In genomic region chr4:6779667-6780565, GRCh38 we compare ENCODE assay signal across 9 cellular contexts. TPM values are rescaled to one million over a fixed set of nuclear protein-coding genes. Genes with fewer than 3 reads are reported as not detected.
A peak's percentile ranks its signal among the peaks of the same experiment; 100 is the strongest.
DNase-seq lines count a peak whose midpoint lies in the region; ATAC-seq, FAIRE-seq and TF ChIP-seq lines count a peak whose summit lies in the region.
"Had no signal": no experiment of that assay in that cellular context is flagged by ENCODE, and none has a peak within 500 bp of the region (broad histone marks: within the 10 kb centered on the region; RNA-seq: fewer than 3 reads in every experiment).

No MANE protein-coding gene starts in this region.

- H2BK15ac ChIP-seq in H1 (ENCODE audit: low read length): no peak overlapping the region

- no peak overlapping the region for H3K23ac ChIP-seq in H1 (ENCODE audit: insufficient read length)

- H3K27me3 ChIP-seq in H1 (replicated peaks in 1 of 4; ENCODE audit: control insufficient read depth in 3 of 4, extremely low read depth in 1 of 4, insufficient read depth in 3 of 4, low read length in 3 of 4): peaks cover 0 to 9% (median 0%) of the 10 kb centered on the region in 4 experiments; a peak in 2 of 7 replicates
- H3K27me3 ChIP-seq in left lung: no peaks in the 10 kb centered on the region

- H2AFZ ChIP-seq in H1 (ENCODE audit: low read length): peak overlapping the region; percentile 74; the same call in 1 of the 2 replicates

- H2AK5ac ChIP-seq in H1 (ENCODE audit: low read depth, low read length): no peak overlapping the region

- H4K5ac ChIP-seq in H1 (ENCODE audit: insufficient read length, low read depth, low read length): no peak overlapping the region

- 47% methylated on average over 17 of the region's 17 CpGs; no CpG with 5 or more reads in 1 of the 2 experiments for WGBS in H1 (ENCODE audit: extremely low coverage in 1 of 2, insufficient coverage in 1 of 2, insufficient read length in 1 of 2, insufficient replicate concordance in 2 of 2, low coverage in 1 of 2, low lambda C conversion rate in 2 of 2, missing lambda C conversion rate in 1 of 2), 2 experiments

- no peak overlapping the region for H3K56ac ChIP-seq in H1 (replicated peaks; ENCODE audit: insufficient read length, low read depth, low read length)

- no peak overlapping the region for H2BK5ac ChIP-seq in H1 (ENCODE audit: low read depth, low read length)

- H3K4me1 ChIP-seq in H1 (replicated peaks in 1 of 4; ENCODE audit: control insufficient read depth in 3 of 4, insufficient read depth in 4 of 4, low read length in 3 of 4): peaks cover 2 to 18% (median 11%) of the 10 kb centered on the region in 4 experiments; a peak in 6 of 7 replicates
- H3K4me1 ChIP-seq in left lung: peaks cover 9 to 39% of the 10 kb centered on the region in 2 donors
- H3K4me1 ChIP-seq in kidney (ENCODE audit: control insufficient read depth in 1 of 2, insufficient read depth in 1 of 2, low read depth in 1 of 2, low read length in 2 of 2): peaks cover 0 to 4% of the 10 kb centered on the region in 2 donors

- intact Hi-C loops in sciatic nerve (cut with DNase I): loop anchor here (5.0 kb wide), 1 partner anchor 92 kb away; no protein-coding TSS in a partner anchor
- intact Hi-C loops in left lung (cut with DNase I): loop anchor here in 1 of 2 donors (10.0 kb wide), 1 partner anchor 95 kb away; no protein-coding TSS in a partner anchor
- intact Hi-C loops in kidney (cut with DNase I): no loop called here

- H3K79me1 ChIP-seq in H1 (ENCODE audit: low read depth, low read length): no peaks in the 10 kb centered on the region

- POLR2A ChIA-PET in H1 (lab: Charles Lee; ENCODE audit: partially characterized antibody): interaction anchor here (0.7 to 2.5 kb wide), 5 partner anchors 14 to 156 kb away, joined by 3 to 7 read pairs (median 3); partner anchors contain the start of gene TBC1D14

- ATAC-seq in sciatic nerve: no peak
- no peak for ATAC-seq in left lung
- no peak for ATAC-seq in GM21717 (IDR thresholded peaks at IDR 0.05; ENCODE audit: unreplicated experiment)

- peaks cover 4% of the 10 kb centered on the region; the same call in 1 of the 2 replicates for H3K23me2 ChIP-seq in H1 (ENCODE audit: low read depth, low read length)

- no peak for TF ChIP-seq POLR2A in H1 (IDR thresholded peaks at IDR 0.05; ENCODE audit: control extremely low read depth in 1 of 2, low read depth in 2 of 2, low read length in 2 of 2)

- CTCF ChIA-PET in H1 (lab: Charles Lee; ENCODE audit: partially characterized antibody): interaction anchor here (0.6 to 4.9 kb wide), 8 partner anchors 10 to 193 kb away, joined by 3 to 38 read pairs (median 3); no protein-coding TSS in a partner anchor

- no peak overlapping the region; the same call in 1 of the 2 replicates for H2BK12ac ChIP-seq in H1 (ENCODE audit: low read depth, low read length)

- H3K9ac ChIP-seq in H1 (replicated peaks in 1 of 4; ENCODE audit: extremely low read depth in 1 of 4, low read depth in 3 of 4, low read length in 3 of 4) (peak overlapping the region in 2 of 4 experiments; percentile 24 to 26; a peak in 2 of 7 replicates), kidney (ENCODE audit: low read length in 2 of 2) (no peak overlapping the region)

- peak; percentile 51 for DNase-seq in NCI-H1436 (lab: John Stamatoyannopoulos, UW)
- no peak for DNase-seq in NCI-H1436 treated with DMSO at 0.1 percent for 48 hours (lab: John Stamatoyannopoulos, UW)
- DNase-seq in NCI-H510A treated with DMSO at 0.1 percent for 48 hours (lab: John Stamatoyannopoulos, UW): peak; percentile 45
- DNase-seq in H1 (ENCODE audit: low read depth in 1 of 2, low spot score in 2 of 2): peak in 1 of 2 experiments; percentile 19
- DNase-seq in sciatic nerve (ENCODE audit: low spot score): peak; percentile 51
- DNase-seq in left lung: no peak
- DNase-seq in kidney: no peak

- no peak overlapping the region for H4K8ac ChIP-seq in H1 (ENCODE audit: extremely low read depth, insufficient read depth, low read length)

- H3K36me3 ChIP-seq in H1 (ENCODE audit: control insufficient read depth in 2 of 4, insufficient read depth in 4 of 4, low read length in 3 of 4) (no peaks in the 10 kb centered on the region), left lung (no peaks in the 10 kb centered on the region), kidney (ENCODE audit: control insufficient read depth in 1 of 2, insufficient read depth in 2 of 2, low read length in 2 of 2) (no peaks in the 10 kb centered on the region)

- TF ChIP-seq CTCF in H1 (IDR thresholded peaks at IDR 0.05; ENCODE audit: control extremely low read depth in 1 of 3, insufficient read depth in 1 of 3, low read depth in 1 of 3, low read length in 3 of 3) (peak in 2 of 3 experiments; percentile 29 to 33; a peak in 2 of 4 replicates), left lung (IDR thresholded peaks at IDR 0.05) (no peak), kidney (IDR thresholded peaks at IDR 0.05; ENCODE audit: borderline replicate concordance, extremely low read depth, insufficient read depth) (no peak)

- H3K27ac ChIP-seq in H1 (ENCODE audit: low read depth, low read length) (no peak overlapping the region), left lung (no peak overlapping the region), kidney (ENCODE audit: low read depth in 2 of 2, low read length in 2 of 2) (no peak overlapping the region)

- H3K9me3 ChIP-seq in H1 (ENCODE audit: insufficient read depth in 2 of 2, low read depth in 1 of 2, low read length in 1 of 2): no peaks in the 10 kb centered on the region
- H3K9me3 ChIP-seq in left lung: no peaks in the 10 kb centered on the region
- H3K9me3 ChIP-seq in kidney (ENCODE audit: control insufficient read depth in 1 of 2, low read length in 2 of 2): no peaks in the 10 kb centered on the region

- TF ChIP-seq EP300 in H1 (IDR thresholded peaks at IDR 0.05; ENCODE audit: borderline replicate concordance in 1 of 2, low read depth in 2 of 2, low read length in 2 of 2): no peak

- H3K4me3 ChIP-seq in H1 (ENCODE audit: extremely low read depth in 1 of 4, insufficient read depth in 2 of 4, low read depth in 3 of 4, low read length in 4 of 4) (no peak overlapping the region), left lung (no peak overlapping the region), kidney (ENCODE audit: low read length in 2 of 2) (no peak overlapping the region)

- no peak overlapping the region; the same call in 1 of the 2 replicates for H3K18ac ChIP-seq in H1 (ENCODE audit: extremely low read depth, low read length)

- H2BK20ac ChIP-seq in H1 (ENCODE audit: low read length): no peak overlapping the region

- no peak overlapping the region for H4K91ac ChIP-seq in H1 (replicated peaks; ENCODE audit: insufficient read length, low read length)

- peak; percentile 83 for FAIRE-seq in H1 (lab: Jason Lieb, UNC)
- no peak for FAIRE-seq in kidney (lab: Jason Lieb, UNC)
- FAIRE-seq: astrocyte had no signal

- peak; percentile 29 to 31; a peak in 2 of 4 replicates for TF ChIP-seq RAD21 in H1 (IDR thresholded peaks at IDR 0.05 in 1 of 2, conservative IDR thresholded peaks at IDR 0.05 in 1 of 2; ENCODE audit: low read depth in 2 of 2, low read length in 2 of 2)

- H3K4me2 ChIP-seq in H1 (ENCODE audit: insufficient read depth in 1 of 2, low read depth in 2 of 2, low read length in 2 of 2): peak overlapping the region; percentile 34 to 53

- no peak overlapping the region for H3K14ac ChIP-seq in H1 (ENCODE audit: insufficient read length)

- H3K4ac ChIP-seq in H1 (replicated peaks; ENCODE audit: insufficient read length, low read depth, low read length): no peak overlapping the region

- H3K79me2 ChIP-seq in H1 (ENCODE audit: control insufficient read depth in 1 of 2, insufficient read depth in 2 of 2, low read length in 2 of 2): peaks cover 0 to 14% of the 10 kb centered on the region in 2 experiments; a peak in 2 of 4 replicates

- H4K20me1 ChIP-seq in H1 (replicated peaks in 1 of 2; ENCODE audit: control insufficient read depth in 1 of 2, insufficient read depth in 2 of 2, low read length in 2 of 2): peaks cover 9 to 12% of the 10 kb centered on the region in 2 experiments

- no peak overlapping the region for H2BK120ac ChIP-seq in H1 (replicated peaks; ENCODE audit: low read depth, low read length)

TF ChIP-seq in H1, 55 proteins besides CTCF, POLR2A, EP300 and RAD21:
- TF ChIP-seq TAF7 (optimal IDR thresholded peaks at IDR 0.05; ENCODE audit: borderline replicate concordance, low read depth, low read length) (peak; percentile 26), TEAD4 (IDR thresholded peaks at IDR 0.05; ENCODE audit: low read depth, low read length) (0 out of 2 replicates have a peak, but pooled peaks have one; percentile 2), RNF2 (IDR thresholded peaks at IDR 0.05; ENCODE audit: borderline replicate concordance, low read depth, low read length, missing control alignments, poor library complexity, severe bottlenecking) (no peak), RBBP5 (IDR thresholded peaks at IDR 0.05; ENCODE audit: borderline replicate concordance, low read depth, low read length) (peak; percentile 47; the same call in 1 of the 2 replicates), PHF8 (conservative IDR thresholded peaks at IDR 0.05; ENCODE audit: low read depth, low read length) (no peak), CEBPB (IDR thresholded peaks at IDR 0.05; ENCODE audit: low read depth, low read length) (peak; percentile 89)

RNA-seq across cellular contexts. Expression of gene KIAA0232, which starts 2.6 kb away (rescaled TPM):
- total RNA-seq in H1 (2021; fragmentation: NEBNext Ultra II Directional; extraction: Animal tissue kit (Norgen Biotek cat#: 25700)): 23.3 TPM in 2 replicates
- polyA plus RNA-seq in H1 (2011; rRNA removed) (4.9 and 5.6 TPM in 2 replicates), kidney (ENCODE audit: insufficient read depth, low read depth, low replicate concordance) (14.0 TPM)
- polyA plus RNA-seq in H1 (2011; cell fraction: cytosol; rRNA removed): 7.7 TPM
- polyA plus RNA-seq in H1 (2011; cell fraction: nucleus; rRNA removed): 11.0 TPM
- 7.9 to 13.1 TPM (median 9.8 TPM) in 4 replicates for polyA plus RNA-seq in H1 (2012, experiment 1 of 2)
- polyA plus RNA-seq in H1 (2012, experiment 2 of 2): 0.59 TPM
- polyA plus RNA-seq in H1 (2013, experiment 1 of 2): 10.3 TPM
- polyA plus RNA-seq in H1 (2013, experiment 2 of 2): 9.6 TPM
- polyA minus RNA-seq in H1 (2011; rRNA and poly(A)+ RNA removed): 33.9 and 51.7 TPM in 2 replicates
- polyA minus RNA-seq in H1 (2011; cell fraction: cytosol; rRNA and poly(A)+ RNA removed): 16.7 TPM
- 42.8 TPM for polyA minus RNA-seq in H1 (2011; cell fraction: nucleus; rRNA and poly(A)+ RNA removed)
- total RNA-seq in sciatic nerve (46.7 TPM), left lung (10 to 100 TPM; 24.3 to 28.6 TPM), kidney (39.9 TPM)

Comparison
In these comparisons a context has a peak if more than half of its experiments do, and no peak if none do; other contexts are left out.
1. DNase-seq: peak in NCI-H1436 (single experiment), NCI-H510A treated with DMSO at 0.1 percent for 48 hours (single experiment) and sciatic nerve (single experiment); none in NCI-H1436 treated with DMSO at 0.1 percent for 48 hours (single experiment), left lung (0 of 2) and kidney (single experiment).
2. CTCF ChIP-seq: peak in H1 (2 of 3); none in left lung (0 of 2) and kidney (single experiment).